8 cellular contexts compared by ENCODE assay signal in the genomic region with DNA sequence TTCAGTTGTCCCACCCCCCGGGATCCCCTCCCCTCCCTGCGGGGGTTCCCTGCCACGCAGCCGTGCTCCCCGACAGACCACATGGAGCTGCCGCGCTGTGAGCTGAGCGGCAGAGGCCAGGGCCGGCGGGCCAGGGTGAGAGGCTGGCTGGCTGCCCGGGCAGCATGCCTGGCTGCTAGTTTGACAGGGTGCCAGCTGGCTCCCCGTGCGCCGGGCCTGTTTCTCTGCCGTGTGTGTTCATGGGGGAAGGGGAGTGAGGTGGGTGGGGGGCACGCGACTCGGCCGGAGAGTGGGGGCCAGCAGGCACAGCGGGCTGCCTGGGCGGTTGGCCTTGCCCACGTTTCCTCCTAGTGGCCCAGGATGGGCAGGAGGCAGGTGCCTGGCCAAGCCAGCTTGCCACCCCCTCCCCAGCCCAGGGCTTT. TPM values are rescaled to one million over a fixed set of nuclear protein-coding genes. Genes with fewer than 3 reads are reported as not detected.
DNase-seq lines count a peak whose midpoint lies in the region; ATAC-seq, FAIRE-seq and TF ChIP-seq lines count a peak whose summit lies in the region.

No MANE protein-coding gene starts in this region.

- intact Hi-C loops in K562 (cut with micrococcal nuclease) = no loop called here

- peaks cover 9% of the 10 kb centered on the region for H3K9me3 ChIP-seq in K562 (replicated peaks; ENCODE audit: control insufficient read depth, insufficient read depth, low read depth, low read length)

- no peak for TF ChIP-seq RAD21 in K562 (CRISPR knock-in tag; conservative IDR thresholded peaks at IDR 0.05 in 1 of 2, IDR thresholded peaks at IDR 0.05 in 1 of 2)

- no peak for TF ChIP-seq CTCF in K562 (IDR thresholded peaks at IDR 0.05 in 2 of 3, conservative IDR thresholded peaks at IDR 0.05 in 1 of 3; ENCODE audit: insufficient read depth in 2 of 3, low read depth in 1 of 3, low read length in 3 of 3)

- POLR2A ChIA-PET in K562 (lab: Yijun Ruan, JAX) = interaction anchor here (0.5 to 2.1 kb wide), 6 partner anchors 8 to 34 kb away, joined by 3 to 8 read pairs (median 4); a partner anchor contains a TSS

- no peaks in the 10 kb centered on the region for H3K79me2 ChIP-seq in K562 (ENCODE audit: control insufficient read depth, insufficient read depth, low read length)

- H3K9ac ChIP-seq in K562 (ENCODE audit: insufficient read depth in 1 of 2, low read depth in 2 of 2, low read length in 2 of 2) = no peak overlapping the region

- BruUV-seq in K562 (replicated peaks; lab: Mats Ljungman, UMichigan) = no TSS peak

- CTCF ChIA-PET in K562 (lab: Yijun Ruan, JAX; ENCODE audit: low intra/inter-chr PET ratio) = interaction anchor here (0.6 kb wide), 1 partner anchor 198 kb away, joined by 3 read pairs; no protein-coding TSS in a partner anchor

- H3K36me3 Mint-ChIP-seq in activated naive CD8-positive, alpha-beta T cell treated with anti-CD3 and anti-CD28 coated beads, Interleukin-2, amount 50 U/mL, for 24 hours (ENCODE audit: low read depth) = no peaks in the 10 kb centered on the region

- H2AFZ ChIP-seq in K562 (ENCODE audit: low read depth, low read length) = no peak overlapping the region

- H4K20me1 ChIP-seq in K562 (replicated peaks; ENCODE audit: control insufficient read depth, insufficient read depth, low read length) = peaks cover 6% of the 10 kb centered on the region; the same call in 1 of the 2 replicates

- no peaks in the 10 kb centered on the region for H3K36me3 ChIP-seq in K562 (ENCODE audit: control insufficient read depth, insufficient read depth, low read length)

- no peak overlapping the region for H3K27ac ChIP-seq in K562 (ENCODE audit: extremely low read depth, low read depth, low read length)

- in situ Hi-C loops in Caki2 (cut with HindIII; ENCODE audit: low pct_unique_long_range_greater_than_20kb, low sequenced_read_pairs) (no loop called here), K562 (cut with MboI) (no loop called here)

- H3K4me2 ChIP-seq in K562 (ENCODE audit: insufficient read depth, low read length) = no peak overlapping the region

- H3K27me3 Mint-ChIP-seq in activated naive CD8-positive, alpha-beta T cell treated with anti-CD3 and anti-CD28 coated beads, Interleukin-2, amount 50 U/mL, for 24 hours = peaks cover 21% of the 10 kb centered on the region

- H3K4me3 ChIP-seq in K562 = no peak overlapping the region

- no peak overlapping the region for H3K4me3 Mint-ChIP-seq in activated naive CD8-positive, alpha-beta T cell treated with anti-CD3 and anti-CD28 coated beads, Interleukin-2, amount 50 U/mL, for 24 hours

- WGBS in K562 (ENCODE audit: insufficient coverage, low coverage, missing lambda C conversion rate) = 78% methylated on average over 9 of the region's 22 CpGs

- no peak for FAIRE-seq in K562 (lab: Jason Lieb, UNC)

- TF ChIP-seq EP300 in K562 (IDR thresholded peaks at IDR 0.05; ENCODE audit: low read length) = no peak

- DNase-seq in Caki2 (ENCODE audit: low read depth) (peak; percentile 39), NCI-H1694 (lab: John Stamatoyannopoulos, UW) (peak; percentile 68), K562 (ENCODE audit: extremely low read depth in 1 of 4, low spot score in 3 of 4) (no peak), left lobe of liver (ENCODE audit: low spot score) (peak; percentile 91)
- no peak for DNase-seq in activated naive CD8-positive, alpha-beta T cell treated with anti-CD3 and anti-CD28 coated beads, Interleukin-2, amount 50 U/mL, for 24 hours
- DNase-seq in activated CD4-positive, alpha-beta T cell treated with anti-CD3 and anti-CD28 coated beads, Interleukin-2, amount 50 U/mL, for 48 hours = no peak

- no peak overlapping the region for H3K27ac Mint-ChIP-seq in activated naive CD8-positive, alpha-beta T cell treated with anti-CD3 and anti-CD28 coated beads, Interleukin-2, amount 50 U/mL, for 24 hours

- ATAC-seq in K562 (no peak), left lobe of liver (peak; percentile 74), GM21423 (IDR thresholded peaks at IDR 0.05; ENCODE audit: unreplicated experiment) (no peak), HG02623 (IDR thresholded peaks at IDR 0.05; ENCODE audit: unreplicated experiment) (no peak)
- no peak for ATAC-seq in activated naive CD8-positive, alpha-beta T cell treated with anti-CD3 and anti-CD28 coated beads, Interleukin-2, amount 50 U/mL, for 24 hours

- H3K9me1 ChIP-seq in K562 (ENCODE audit: control insufficient read depth, insufficient read depth, low read length) = no peaks in the 10 kb centered on the region

- no peak for TF ChIP-seq POLR2A in K562 (conservative IDR thresholded peaks at IDR 0.05)

- no peaks in the 10 kb centered on the region for H3K9me3 Mint-ChIP-seq in activated naive CD8-positive, alpha-beta T cell treated with anti-CD3 and anti-CD28 coated beads, Interleukin-2, amount 50 U/mL, for 24 hours

- peaks cover 3% of the 10 kb centered on the region for H3K4me1 Mint-ChIP-seq in activated naive CD8-positive, alpha-beta T cell treated with anti-CD3 and anti-CD28 coated beads, Interleukin-2, amount 50 U/mL, for 24 hours

- peaks cover 0 to 68% of the 10 kb centered on the region in 2 experiments; a peak in 2 of 5 replicates for H3K4me1 ChIP-seq in K562 (replicated peaks in 1 of 2; ENCODE audit: control insufficient read depth in 2 of 2, insufficient read depth in 2 of 2, low read length in 2 of 2)

- no peaks in the 10 kb centered on the region for H3K27me3 ChIP-seq in K562 (ENCODE audit: control insufficient read depth in 2 of 2, insufficient read depth in 2 of 2, low read length in 2 of 2)

TF ChIP-seq in K562, 482 proteins besides CTCF, POLR2A, EP300 and RAD21:
- TF ChIP-seq HMGN3 (IDR thresholded peaks at IDR 0.05; ENCODE audit: borderline replicate concordance, extremely low read depth, insufficient read length, low read depth, low read length) = peak; percentile 25
- 0 out of 2 replicates have a peak, but pooled peaks have one; percentile 9 for TF ChIP-seq POLR2G (IDR thresholded peaks at IDR 0.05; ENCODE audit: low read depth, low read length)
- TF ChIP-seq NCOA2 (IDR thresholded peaks at IDR 0.05; ENCODE audit: partially characterized antibody in 2 of 2) = no peak
- TF ChIP-seq ZNF583 (CRISPR knock-in tag; IDR thresholded peaks at IDR 0.05) = no peak

RNA-seq across cellular contexts. Expression of a gene that starts 34.1 kb away (rescaled TPM):
- total RNA-seq in Caki2 (2014; rRNA removed; shearing (Covaris generic); ENCODE audit: low replicate concordance) = 4.4 and 11.9 TPM in 2 replicates
- total RNA-seq in K562 (2011; cell fraction: chromatin; rRNA removed; ENCODE audit: low replicate concordance) = 32.5 and 87.9 TPM in 2 replicates
- 48.6 and 57.5 TPM in 2 replicates for total RNA-seq in K562 (2011; cell fraction: nucleolus; rRNA removed)
- total RNA-seq in K562 (2011; cell fraction: nucleoplasm; rRNA removed) = 39.0 and 40.6 TPM in 2 replicates
- total RNA-seq in K562 (2014; rRNA removed) = 11.1 and 13.9 TPM in 2 replicates
- 2.1 and 2.6 TPM in 2 replicates for total RNA-seq in K562 (2014; rRNA removed; fragmentation: Illumina TruSeq; extraction: Trizol)
- total RNA-seq in K562 (2015; rRNA removed; fragmentation: Illumina TruSeq; extraction: Trizol) = 5.0 and 6.5 TPM in 2 replicates
- 20.8 and 26.9 TPM in 2 replicates for total RNA-seq in K562 (2021)
- polyA plus RNA-seq in K562 (2011; rRNA removed) = 4.4 and 11.8 TPM in 2 replicates
- 8.6 and 8.8 TPM in 2 replicates for polyA plus RNA-seq in K562 (2011; cell fraction: cytosol; rRNA removed)
- 112 and 139 TPM in 2 replicates for polyA plus RNA-seq in K562 (2011; cell fraction: nucleus; rRNA removed)
- polyA plus RNA-seq in K562 (2012) = 14.4 and 22.5 TPM in 2 replicates
- polyA plus RNA-seq in K562 (2014; fragmentation: Illumina TruSeq; extraction: Trizol) = 5.5 and 6.8 TPM in 2 replicates
- polyA plus RNA-seq in K562 (2014; fragmentation: Nextera tagmentation; extraction: Ambion mirVana) = under 1 TPM; 0.14 to 0.24 TPM
- 17.2 and 23.3 TPM in 2 replicates for polyA plus RNA-seq in K562 (2014; rRNA removed)
- polyA minus RNA-seq in K562 (2011; rRNA and poly(A)+ RNA removed) = 0.72 and 2.7 TPM in 2 replicates
- polyA minus RNA-seq in K562 (2011; cell fraction: cytosol; rRNA and poly(A)+ RNA removed) = 6.8 and 8.7 TPM in 2 replicates
- 12.7 and 15.3 TPM in 2 replicates for polyA minus RNA-seq in K562 (2011; cell fraction: nucleus; rRNA and poly(A)+ RNA removed)
- total RNA-seq in left lobe of liver = 8.0 TPM

Comparison
In these comparisons a context has a peak if more than half of its experiments do, and no peak if none do; other contexts are left out.
1. DNase-seq: peak in Caki2 (single experiment), NCI-H1694 (single experiment) and left lobe of liver (single experiment); none in K562 (0 of 4), activated naive CD8-positive, alpha-beta T cell treated with anti-CD3 and anti-CD28 coated beads, Interleukin-2, amount 50 U/mL, for 24 hours (single experiment) and activated CD4-positive, alpha-beta T cell treated with anti-CD3 and anti-CD28 coated beads, Interleukin-2, amount 50 U/mL, for 48 hours (0 of 2).